In genomic region chr3:124217542-124217941, GRCh38 we compare ENCODE assay signal across 8 cellular contexts.
DNase-seq lines count a peak whose midpoint lies in the region; FAIRE-seq and TF ChIP-seq lines count a peak whose summit lies in the region.

No MANE protein-coding gene starts in this region.

- H3K36me3 Mint-ChIP-seq in endodermal cell (ENCODE audit: low read depth) (no peaks in the 10 kb centered on the region), neural crest cell (ENCODE audit: low read depth) (no peaks in the 10 kb centered on the region)

- H3K27me3 Mint-ChIP-seq in endodermal cell (ENCODE audit: insufficient read depth), result no peaks in the 10 kb centered on the region
- no peaks in the 10 kb centered on the region for H3K27me3 Mint-ChIP-seq in neural crest cell (ENCODE audit: low read depth)

- no peaks in the 10 kb centered on the region for H3K27me3 ChIP-seq in endodermal cell (ENCODE audit: control insufficient read depth, insufficient read depth, low read length, poor library complexity, severe bottlenecking)

- WGBS in endodermal cell (ENCODE audit: insufficient coverage in 1 of 2, insufficient read length in 1 of 2), 2 experiments, result 17 to 29% methylated on average over 3 of the region's 3 CpGs

- TF ChIP-seq CTCF in endodermal cell (conservative IDR thresholded peaks at IDR 0.05) (no peak), neural crest cell (conservative IDR thresholded peaks at IDR 0.05) (no peak)

- H3K27ac ChIP-seq in endodermal cell (ENCODE audit: low read depth, low read length), result no peak overlapping the region

- H3K27ac Mint-ChIP-seq in endodermal cell (no peak overlapping the region), neural crest cell (ENCODE audit: unreplicated experiment) (no peak overlapping the region)

- H3K4me3 ChIP-seq in endodermal cell (ENCODE audit: low read length), result no peak overlapping the region

- H3K9me3 Mint-ChIP-seq in endodermal cell (no peaks in the 10 kb centered on the region), neural crest cell (no peaks in the 10 kb centered on the region)

- H3K9me3 ChIP-seq in endodermal cell (ENCODE audit: control insufficient read depth, low read length), result no peaks in the 10 kb centered on the region

- no peaks in the 10 kb centered on the region for H3K36me3 ChIP-seq in endodermal cell (ENCODE audit: control insufficient read depth, insufficient read depth, low read length)

- no peak overlapping the region for H3K4me3 Mint-ChIP-seq in endodermal cell
- no peak overlapping the region for H3K4me3 Mint-ChIP-seq in neural crest cell

- H3K9ac ChIP-seq in endodermal cell (ENCODE audit: extremely low read depth, low read length, poor library complexity, severe bottlenecking), result no peak overlapping the region

- H3K4me1 Mint-ChIP-seq in endodermal cell (peaks cover 15% of the 10 kb centered on the region), neural crest cell (no peaks in the 10 kb centered on the region)

- peak; percentile 44 for FAIRE-seq in GM19239 (lab: Jason Lieb, UNC)

- DNase-seq in GM19239 (ENCODE audit: insufficient read length, low spot score), result no peak
- peak; percentile 30 for DNase-seq in NCI-H1048 (lab: John Stamatoyannopoulos, UW)
- peak; percentile 92 for DNase-seq in endodermal cell
- DNase-seq in neural crest cell (ENCODE audit: low read depth, low spot score), result peak; percentile 69
- DNase-seq in NCI-H2196 (lab: John Stamatoyannopoulos, UW; ENCODE audit: unreplicated experiment), result no peak
- no peak for DNase-seq in NCI-H446 treated with DMSO at 0.1 percent for 48 hours (lab: John Stamatoyannopoulos, UW)
- no peak for DNase-seq in central memory CD4-positive, alpha-beta T cell
- DNase-seq in ureter (ENCODE audit: low spot score), result no peak

- no peaks in the 10 kb centered on the region for H3K4me1 ChIP-seq in endodermal cell (ENCODE audit: control insufficient read depth, insufficient read depth, low read length)

Comparison
In these comparisons a context has a peak if more than half of its experiments do, and no peak if none do; other contexts are left out.
1. DNase-seq: peak in NCI-H1048 (single experiment), endodermal cell (single experiment) and neural crest cell (single experiment); none in GM19239 (single experiment), NCI-H2196 (single experiment), NCI-H446 treated with DMSO at 0.1 percent for 48 hours (single experiment), central memory CD4-positive, alpha-beta T cell (single experiment) and ureter (single experiment).